Comparison of ENCODE assay signal across 11 cellular contexts in the genomic region with DNA sequence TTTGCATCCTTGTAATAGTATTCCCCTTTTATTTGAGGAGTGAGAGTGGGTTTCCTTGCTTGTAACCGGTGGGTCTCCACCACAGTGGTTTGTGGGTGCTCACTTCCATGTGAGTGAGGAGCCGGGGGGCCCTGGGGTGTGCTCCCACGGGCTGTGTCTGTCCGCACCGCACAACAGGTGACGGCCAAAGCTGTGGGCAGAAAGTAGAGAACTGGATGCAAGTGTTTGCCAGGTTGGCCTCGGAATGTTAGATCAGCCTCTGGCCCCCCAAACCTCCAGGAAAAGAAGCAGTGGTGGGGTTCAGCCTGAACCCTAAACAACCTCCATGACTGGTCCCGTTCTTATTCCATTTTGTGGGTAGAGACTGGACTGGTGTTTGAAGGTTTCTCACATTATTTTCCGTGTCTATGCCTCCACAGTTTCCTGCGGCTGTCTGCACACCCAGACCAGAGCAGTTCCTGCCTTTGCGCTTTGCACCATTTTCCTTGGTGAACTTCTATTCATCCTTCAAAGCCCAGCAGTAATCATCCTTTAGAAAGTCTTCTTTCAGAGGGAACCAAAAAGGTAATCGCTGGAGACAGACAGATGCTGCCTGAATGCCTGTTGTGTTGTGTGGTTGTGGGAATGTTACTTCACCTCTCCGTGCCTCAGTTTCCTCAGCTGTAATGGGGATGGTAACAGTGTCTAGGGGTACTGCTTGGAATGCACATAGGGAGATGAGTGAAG.
"Had no signal": no experiment of that assay in that cellular context is flagged by ENCODE, and none has a peak within 500 bp of the region (broad histone marks: within the 10 kb centered on the region; RNA-seq: fewer than 3 reads in every experiment).

No MANE protein-coding gene starts in this region.

- DNase-seq: activated CD4-positive, alpha-beta T cell treated with anti-CD3 and anti-CD28 coated beads, Interleukin-2, amount 50 U/mL, for 48 hours; amygdala; brain microvascular endothelial cell; foreskin melanocyte; mesendoderm; stimulated activated naive CD4-positive, alpha-beta T cell treated with Interleukin-2 at 50 U/mL for 16 hours had no signal

- H3K4me3 Mint-ChIP-seq: activated naive CD4-positive, alpha-beta T cell treated with anti-CD3 and anti-CD28 coated beads, Interleukin-2, amount 50 U/mL, for 24 hours had no signal

- ATAC-seq: heart left ventricle, left lung, right lobe of liver, Right ventricle myocardium inferior had no signal

- H3K27me3 Mint-ChIP-seq: activated naive CD4-positive, alpha-beta T cell treated with anti-CD3 and anti-CD28 coated beads, Interleukin-2, amount 50 U/mL, for 24 hours had no signal

- H3K9me3 Mint-ChIP-seq: activated naive CD4-positive, alpha-beta T cell treated with anti-CD3 and anti-CD28 coated beads, Interleukin-2, amount 50 U/mL, for 24 hours had no signal

- H3K4me1 Mint-ChIP-seq: activated naive CD4-positive, alpha-beta T cell treated with anti-CD3 and anti-CD28 coated beads, Interleukin-2, amount 50 U/mL, for 24 hours had no signal

- H3K27ac Mint-ChIP-seq: activated naive CD4-positive, alpha-beta T cell treated with anti-CD3 and anti-CD28 coated beads, Interleukin-2, amount 50 U/mL, for 24 hours had no signal

- H3K36me3 Mint-ChIP-seq: activated naive CD4-positive, alpha-beta T cell treated with anti-CD3 and anti-CD28 coated beads, Interleukin-2, amount 50 U/mL, for 24 hours had no signal
